Comparison of ENCODE assay signal across 8 cellular contexts in genomic region chr22:29308791-29309262, GRCh38. TPM values are rescaled to one million over a fixed set of nuclear protein-coding genes. Genes with fewer than 3 reads are reported as not detected.
A peak's percentile ranks its signal among the peaks of the same experiment; 100 is the strongest.
DNase-seq lines count a peak whose midpoint lies in the region; ATAC-seq and TF ChIP-seq lines count a peak whose summit lies in the region.

No MANE protein-coding gene starts in this region.

- no peak overlapping the region for H3K27ac ChIP-seq in HEK293 (ENCODE audit: extremely low read depth, low read depth, low read length)
- peak overlapping the region in 7 of 8 donors; percentile 22 to 89 (median 82) for H3K27ac ChIP-seq in spleen

- no peaks in the 10 kb centered on the region for H3K36me3 ChIP-seq in HEK293 (ENCODE audit: control insufficient read depth in 2 of 2, insufficient read depth in 1 of 2, low read length in 2 of 2)
- H3K36me3 ChIP-seq in spleen: peaks cover 0 to 10% (median 0%) of the 10 kb centered on the region in 6 donors

- peaks cover 0 to 73% (median 32%) of the 10 kb centered on the region in 7 donors for H3K27me3 ChIP-seq in spleen (replicated peaks in 1 of 7)

- POLR2A ChIA-PET in HEK293 (lab: Yijun Ruan, JAX): no interaction called here

- 38 to 88% (median 50%) methylated on average over 5 to 13 of the region's 13 CpGs for WGBS in spleen, 5 donors

- peaks cover 8% of the 10 kb centered on the region; the same call in 1 of the 2 replicates for H3K4me1 ChIP-seq in HEK293 (ENCODE audit: control insufficient read depth, insufficient read depth, low read length)
- H3K4me1 ChIP-seq in spleen: peaks cover 26 to 90% (median 67%) of the 10 kb centered on the region in 6 donors

- ATAC-seq in esophagus mucosa (peak; percentile 2), GM21515 (IDR thresholded peaks at IDR 0.05; ENCODE audit: unreplicated experiment) (no peak), HG03565 (IDR thresholded peaks at IDR 0.05; ENCODE audit: unreplicated experiment) (no peak)

- TF ChIP-seq POLR2A in spleen (IDR thresholded peaks at IDR 0.05): no peak

- no peak for TF ChIP-seq CTCF in HEK293 (tag by site-specific recombination; IDR thresholded peaks at IDR 0.05)
- TF ChIP-seq CTCF in spleen (IDR thresholded peaks at IDR 0.05 in 8 of 11, conservative IDR thresholded peaks at IDR 0.05 in 3 of 11): no peak

- no peaks in the 10 kb centered on the region for H3K9me3 ChIP-seq in HEK293 (ENCODE audit: control insufficient read depth, insufficient read depth, low read depth, low read length)
- H3K9me3 ChIP-seq in spleen: no peaks in the 10 kb centered on the region

- H3K4me3 ChIP-seq in HEK293 (ENCODE audit: low read depth, low read length) (no peak overlapping the region), spleen (peak overlapping the region in 6 of 8 donors; percentile 6 to 89 (median 72))

- CTCF ChIA-PET in HEK293 (lab: Yijun Ruan, JAX): no interaction called here

- DNase-seq in T1000 (lab: John Stamatoyannopoulos, UW) (peak; percentile 22), spleen (no peak), CD1c-positive myeloid dendritic cell (ENCODE audit: extremely low spot score) (no peak)
- no peak for DNase-seq in stimulated activated CD4-positive, alpha-beta T cell treated with anti-CD3 and anti-CD28 coated beads, Interleukin-12 subunit alpha, Interleukin-12 subunit beta, amount 100 ng/mL, for 4 hours

- intact Hi-C loops in spleen (cut with DNase I; ENCODE audit: low total_unique reads): no loop called here

TF ChIP-seq in HEK293, 187 proteins besides CTCF, POLR2A, EP300 and RAD21:
- TF ChIP-seq ZNF707 (tag by site-specific recombination; IDR thresholded peaks at IDR 0.05) (no peak), PATZ1 (tag by site-specific recombination; IDR thresholded peaks at IDR 0.05) (peak; percentile 29; the same call in 1 of the 2 replicates), ZNF114 (tag by site-specific recombination; IDR thresholded peaks at IDR 0.05) (no peak), ZXDB (tag by site-specific recombination; IDR thresholded peaks at IDR 0.05) (no peak), ZNF324 (tag by site-specific recombination; IDR thresholded peaks at IDR 0.05) (no peak), BCL11A (tag by site-specific recombination; IDR thresholded peaks at IDR 0.05; ENCODE audit: low read depth) (no peak), YY1 (tag by site-specific recombination; IDR thresholded peaks at IDR 0.05) (no peak), ZNF112 (tag by site-specific recombination; IDR thresholded peaks at IDR 0.05) (no peak), SCRT2 (tag by site-specific recombination; IDR thresholded peaks at IDR 0.05) (peak; percentile 43), ZNF394 (tag by site-specific recombination; IDR thresholded peaks at IDR 0.05; ENCODE audit: borderline replicate concordance) (no peak), ZBTB26 (tag by site-specific recombination; optimal IDR thresholded peaks at IDR 0.05) (no peak), ZIC2 (tag by site-specific recombination; IDR thresholded peaks at IDR 0.05) (peak; percentile 55), ZBTB17 (tag by site-specific recombination; IDR thresholded peaks at IDR 0.05) (no peak), ZNF174 (tag by site-specific recombination; IDR thresholded peaks at IDR 0.05) (no peak), ELK4 (IDR thresholded peaks at IDR 0.05; ENCODE audit: borderline replicate concordance, low read depth, low read length) (no peak), HOXA7 (CRISPR knock-in tag; IDR thresholded peaks at IDR 0.05; ENCODE audit: borderline replicate concordance) (no peak)

RNA-seq across cellular contexts. Expression of gene GAS2L1, which starts 2.4 kb away (rescaled TPM):
- total RNA-seq in esophagus mucosa: 27.7 TPM
- total RNA-seq in spleen: 10 to 100 TPM; 13.8 to 41.5 (median 35.4) TPM
- 10 to 100 TPM in 1 of 3 donors, 1 to 10 TPM in 2; 7.0 to 21.7 (median 8.5) TPM for polyA plus RNA-seq in spleen

RNA-seq across cellular contexts. Expression of gene RASL10A, which starts 6.7 kb away (rescaled TPM):
- total RNA-seq in esophagus mucosa: 0.88 TPM
- total RNA-seq in spleen: 1 to 10 TPM in 5 of 7 donors, under 1 TPM in 2; 0.54 to 4.6 (median 2.0) TPM
- polyA plus RNA-seq in spleen: 1 to 10 TPM; 1.8 to 6.1 (median 2.9) TPM

RNA-seq across cellular contexts. Expression of gene EWSR1, which starts 40.8 kb away (rescaled TPM):
- total RNA-seq in esophagus mucosa (127 TPM), spleen (100 to 1,000 TPM; 181 to 282 (median 266) TPM)
- polyA plus RNA-seq in spleen: 100 to 1,000 TPM; 127 to 207 (median 204) TPM

RNA-seq across cellular contexts. Expression of gene RHBDD3, which starts 41.0 kb away (rescaled TPM):
- 10.4 TPM for total RNA-seq in esophagus mucosa
- 10 to 100 TPM; 17.6 to 45.8 (median 24.7) TPM for total RNA-seq in spleen
- polyA plus RNA-seq in spleen: 10 to 100 TPM; 16.3 to 36.5 (median 23.9) TPM
